In the genomic region with DNA sequence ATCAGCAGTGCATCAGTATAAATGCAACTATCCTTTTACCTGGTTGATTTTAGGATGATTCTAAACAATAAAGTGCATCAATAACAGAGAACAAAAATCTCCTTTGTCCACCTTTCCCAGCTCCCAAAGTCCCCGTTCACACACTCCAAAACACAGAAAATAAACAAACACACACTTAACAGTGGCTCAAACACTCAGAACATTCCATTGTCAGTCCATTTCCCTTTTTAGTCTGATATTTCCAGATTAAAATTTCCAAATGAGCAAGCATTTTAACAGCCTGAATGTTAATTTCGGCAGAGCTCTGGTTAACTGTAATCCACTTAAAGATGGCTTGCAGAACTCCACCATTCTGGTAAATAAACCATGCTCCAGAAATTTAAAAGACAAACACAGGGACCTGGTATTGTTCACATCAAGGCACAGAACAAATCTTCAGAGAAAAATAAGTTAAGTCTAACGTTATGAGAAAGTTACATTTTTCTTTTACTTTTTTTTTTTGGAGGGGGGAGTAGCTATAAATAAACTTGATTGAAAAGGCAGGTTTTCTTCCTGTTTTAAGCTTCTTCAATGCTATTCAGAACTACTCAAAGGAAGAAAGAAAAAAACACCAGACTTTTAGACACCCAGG, we compare ENCODE assay signal across 8 cellular contexts.
DNase-seq lines count a peak whose midpoint lies in the region; ATAC-seq and TF ChIP-seq lines count a peak whose summit lies in the region.

No MANE protein-coding gene starts in this region.

- no peaks in the 10 kb centered on the region for H3K9me3 Mint-ChIP-seq in neural progenitor cell
- no peaks in the 10 kb centered on the region for H3K9me3 Mint-ChIP-seq in T-cell
- H3K9me3 Mint-ChIP-seq in stimulated activated effector memory CD8-positive, alpha-beta T cell treated with anti-CD3 and anti-CD28 coated beads, Interleukin-12 subunit alpha, Interleukin-12 subunit beta, amount 100 ng/mL, for 72 hours: no peaks in the 10 kb centered on the region

- H3K4me3 Mint-ChIP-seq in neural progenitor cell (no peak overlapping the region), T-cell (no peak overlapping the region)
- H3K4me3 Mint-ChIP-seq in stimulated activated effector memory CD8-positive, alpha-beta T cell treated with anti-CD3 and anti-CD28 coated beads, Interleukin-12 subunit alpha, Interleukin-12 subunit beta, amount 100 ng/mL, for 72 hours: no peak overlapping the region

- H3K4me1 ChIP-seq in Loucy (ENCODE audit: insufficient read depth, low read length, poor library complexity, severe bottlenecking) (peaks cover 38% of the 10 kb centered on the region), neural progenitor cell (peaks cover 24% of the 10 kb centered on the region)

- ATAC-seq in T-cell (replicated peaks in 1 of 4) (no peak), HG03159 (IDR thresholded peaks at IDR 0.05; ENCODE audit: unreplicated experiment) (no peak)
- ATAC-seq in stimulated activated effector memory CD8-positive, alpha-beta T cell treated with anti-CD3 and anti-CD28 coated beads, Interleukin-12 subunit alpha, Interleukin-12 subunit beta, amount 100 ng/mL, for 72 hours: no peak

- no peak overlapping the region for H3K27ac Mint-ChIP-seq in neural progenitor cell
- H3K27ac Mint-ChIP-seq in T-cell: no peak overlapping the region
- H3K27ac Mint-ChIP-seq in stimulated activated effector memory CD8-positive, alpha-beta T cell treated with anti-CD3 and anti-CD28 coated beads, Interleukin-12 subunit alpha, Interleukin-12 subunit beta, amount 100 ng/mL, for 72 hours: no peak overlapping the region

- peaks cover 26% of the 10 kb centered on the region for H3K79me2 ChIP-seq in Loucy (ENCODE audit: insufficient read depth, low read length)
- H3K79me2 ChIP-seq in neural progenitor cell (ENCODE audit: low read depth): peaks cover 65% of the 10 kb centered on the region

- peak overlapping the region; percentile 88; the same call in 1 of the 2 replicates for H2AFZ ChIP-seq in Loucy (ENCODE audit: low read length)
- H2AFZ ChIP-seq in neural progenitor cell (replicated peaks): no peak overlapping the region

- no peak for TF ChIP-seq CTCF in BJ (IDR thresholded peaks at IDR 0.05; ENCODE audit: insufficient read depth, low read depth, low read length)
- no peak for TF ChIP-seq CTCF in Loucy (conservative IDR thresholded peaks at IDR 0.05; ENCODE audit: low read length)
- TF ChIP-seq CTCF in dorsolateral prefrontal cortex (IDR thresholded peaks at IDR 0.05 in 54 of 56, conservative IDR thresholded peaks at IDR 0.05 in 2 of 56; ENCODE audit: low read depth in 1 of 56, partially characterized antibody in 56 of 56): no peak
- TF ChIP-seq CTCF in neural progenitor cell (IDR thresholded peaks at IDR 0.05): no peak

- H3K4me1 Mint-ChIP-seq in neural progenitor cell (peaks cover 12% of the 10 kb centered on the region), T-cell (no peaks in the 10 kb centered on the region)
- no peaks in the 10 kb centered on the region for H3K4me1 Mint-ChIP-seq in stimulated activated effector memory CD8-positive, alpha-beta T cell treated with anti-CD3 and anti-CD28 coated beads, Interleukin-12 subunit alpha, Interleukin-12 subunit beta, amount 100 ng/mL, for 72 hours

- H3F3A ChIP-seq in Loucy (ENCODE audit: low read depth) (0 out of 2 replicates have a peak, but pooled peaks cover 4% of the 10 kb centered on the region), neural progenitor cell (ENCODE audit: low read depth) (peaks cover 31% of the 10 kb centered on the region)

- intact Hi-C loops in dorsolateral prefrontal cortex (cut with DNase I): loop anchor here in 1 of 2 donors (5.0 kb wide), 1 partner anchor 35 kb away; no protein-coding TSS in a partner anchor

- H4K20me1 ChIP-seq in Loucy (ENCODE audit: insufficient read depth, low read length, poor library complexity, severe bottlenecking) (no peaks in the 10 kb centered on the region), neural progenitor cell (ENCODE audit: low read depth) (peaks cover 46% of the 10 kb centered on the region)

- H3K27me3 ChIP-seq in BJ (ENCODE audit: control insufficient read depth, insufficient read depth, low read length) (no peaks in the 10 kb centered on the region), Loucy (ENCODE audit: insufficient read depth, low read length, poor library complexity, severe bottlenecking) (no peaks in the 10 kb centered on the region), dorsolateral prefrontal cortex (no peaks in the 10 kb centered on the region), neural progenitor cell (no peaks in the 10 kb centered on the region)

- H3K4me2 ChIP-seq in Loucy (ENCODE audit: low read depth, low read length, poor library complexity, severe bottlenecking) (peak overlapping the region; percentile 75), neural progenitor cell (peak overlapping the region; percentile 80)

- H3K9me2 ChIP-seq in Loucy (replicated peaks; ENCODE audit: low read depth, low read length): no peaks in the 10 kb centered on the region

- POLR2A ChIA-PET in BJ (lab: Charles Lee): interaction anchor here (0.5 to 0.6 kb wide), 3 partner anchors 9 to 376 kb away, joined by 5 to 10 read pairs (median 7); no protein-coding TSS in a partner anchor
- POLR2A ChIA-PET in T-cell (lab: Charles Lee): interaction anchor here in 1 of 2 donors (0.6 kb wide), 3 partner anchors 132 to 891 kb away, joined by 3 to 5 read pairs (median 3); no protein-coding TSS in a partner anchor

- DNase-seq in BJ (ENCODE audit: low read depth): no peak
- no peak for DNase-seq in dorsolateral prefrontal cortex
- DNase-seq in neural progenitor cell (ENCODE audit: low spot score): no peak
- no peak for DNase-seq in NCI-H446 treated with DMSO at 0.1 percent for 48 hours (lab: John Stamatoyannopoulos, UW)
- no peak for DNase-seq in T-cell
- DNase-seq in stimulated activated effector memory CD8-positive, alpha-beta T cell treated with anti-CD3 and anti-CD28 coated beads, Interleukin-12 subunit alpha, Interleukin-12 subunit beta, amount 100 ng/mL, for 72 hours (ENCODE audit: low spot score in 2 of 2): no peak

- H3K36me3 Mint-ChIP-seq in neural progenitor cell (peaks cover 5% of the 10 kb centered on the region), T-cell (no peaks in the 10 kb centered on the region)
- H3K36me3 Mint-ChIP-seq in stimulated activated effector memory CD8-positive, alpha-beta T cell treated with anti-CD3 and anti-CD28 coated beads, Interleukin-12 subunit alpha, Interleukin-12 subunit beta, amount 100 ng/mL, for 72 hours: no peaks in the 10 kb centered on the region

- H3K4me3 ChIP-seq in BJ (ENCODE audit: low read depth, low read length) (peak overlapping the region; percentile 59), Loucy (ENCODE audit: low read length, poor library complexity, severe bottlenecking) (peak overlapping the region; percentile 73), dorsolateral prefrontal cortex (peak overlapping the region; percentile 34 to 80 (median 64)), neural progenitor cell (peak overlapping the region; percentile 48)

- CTCF ChIA-PET in BJ (lab: Yijun Ruan, JAX): interaction anchor here (1.0 to 1.8 kb wide), 7 partner anchors 9 to 184 kb away, joined by 3 to 6 read pairs (median 5); no protein-coding TSS in a partner anchor
- CTCF ChIA-PET in T-cell (lab: Charles Lee): interaction anchor here (0.6 to 1.5 kb wide), 16 partner anchors 11 to 417 kb away, joined by 3 to 9 read pairs (median 3); no protein-coding TSS in a partner anchor

- H3K36me3 ChIP-seq in BJ (ENCODE audit: control insufficient read depth, insufficient read depth, low read length): no peaks in the 10 kb centered on the region
- no peaks in the 10 kb centered on the region for H3K36me3 ChIP-seq in Loucy (ENCODE audit: insufficient read depth, low read length)
- no peaks in the 10 kb centered on the region for H3K36me3 ChIP-seq in neural progenitor cell

- no peaks in the 10 kb centered on the region for H3K9me3 ChIP-seq in Loucy (ENCODE audit: insufficient read depth, low read depth, low read length)
- H3K9me3 ChIP-seq in neural progenitor cell (ENCODE audit: low read depth): no peaks in the 10 kb centered on the region

- no peaks in the 10 kb centered on the region for H3K27me3 Mint-ChIP-seq in neural progenitor cell (ENCODE audit: insufficient read depth, low read depth)
- H3K27me3 Mint-ChIP-seq in T-cell: no peaks in the 10 kb centered on the region

- H3K9ac ChIP-seq in Loucy (ENCODE audit: low read depth, low read length, poor library complexity, severe bottlenecking): peak overlapping the region; percentile 73
- H3K9ac ChIP-seq in neural progenitor cell: no peak overlapping the region

- H3K27ac ChIP-seq in dorsolateral prefrontal cortex (peak overlapping the region; percentile 4 to 94 (median 84)), neural progenitor cell (peak overlapping the region; percentile 86)
